In the genomic region with DNA sequence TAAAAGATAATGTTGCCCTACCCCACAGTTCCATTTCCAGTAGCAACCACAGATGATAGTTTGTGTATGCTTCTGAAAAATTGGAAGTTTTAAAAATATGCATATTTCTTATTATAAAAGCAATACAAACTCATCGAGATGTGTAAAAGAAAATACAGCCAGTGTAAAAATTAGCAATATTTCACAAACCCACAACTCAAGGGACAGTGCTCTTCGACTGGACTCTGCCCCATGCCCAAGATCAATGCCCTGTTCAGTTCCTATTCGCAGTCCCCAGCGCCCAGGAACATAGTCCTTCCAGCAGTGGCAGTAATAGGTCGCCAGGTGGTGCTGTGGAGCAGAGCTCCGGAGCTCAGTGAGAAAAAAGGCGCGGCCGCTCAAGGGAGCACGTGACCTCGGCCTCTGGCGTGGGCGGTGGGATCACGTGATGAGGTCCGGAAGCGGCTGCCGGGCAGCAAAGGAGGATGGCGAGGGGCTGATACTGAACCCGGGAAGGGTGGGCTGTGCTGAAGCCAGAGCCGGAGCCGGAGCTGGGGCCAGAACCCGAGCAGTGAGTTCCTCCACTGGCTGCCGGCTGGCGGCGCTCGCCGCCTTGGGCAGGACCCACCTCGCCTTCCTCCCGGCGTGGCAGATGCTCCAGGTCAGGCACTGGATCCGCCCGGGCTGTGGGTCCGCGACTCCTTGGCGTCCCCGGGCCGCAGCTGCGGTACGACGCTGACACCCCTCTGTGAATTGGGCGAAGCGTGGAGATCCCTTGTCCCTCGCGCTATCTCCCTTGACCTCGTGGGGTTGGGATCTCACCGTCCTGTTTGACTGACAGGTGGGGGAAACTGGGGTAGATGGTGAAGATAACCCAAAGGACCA, we compare ENCODE assay signal across 1 cellular context.
TF ChIP-seq lines count a peak whose summit lies in the region.

A gene (plus strand): TSS at position 430 of the 864 bp plus-strand sequence. CDS start 11,190 bp downstream, outside the sequence.

TF ChIP-seq in HepG2, 621 proteins besides CTCF, POLR2A, EP300 and RAD21 (continued from another document and continues in another):
- TF ChIP-seq, protein P1, sequence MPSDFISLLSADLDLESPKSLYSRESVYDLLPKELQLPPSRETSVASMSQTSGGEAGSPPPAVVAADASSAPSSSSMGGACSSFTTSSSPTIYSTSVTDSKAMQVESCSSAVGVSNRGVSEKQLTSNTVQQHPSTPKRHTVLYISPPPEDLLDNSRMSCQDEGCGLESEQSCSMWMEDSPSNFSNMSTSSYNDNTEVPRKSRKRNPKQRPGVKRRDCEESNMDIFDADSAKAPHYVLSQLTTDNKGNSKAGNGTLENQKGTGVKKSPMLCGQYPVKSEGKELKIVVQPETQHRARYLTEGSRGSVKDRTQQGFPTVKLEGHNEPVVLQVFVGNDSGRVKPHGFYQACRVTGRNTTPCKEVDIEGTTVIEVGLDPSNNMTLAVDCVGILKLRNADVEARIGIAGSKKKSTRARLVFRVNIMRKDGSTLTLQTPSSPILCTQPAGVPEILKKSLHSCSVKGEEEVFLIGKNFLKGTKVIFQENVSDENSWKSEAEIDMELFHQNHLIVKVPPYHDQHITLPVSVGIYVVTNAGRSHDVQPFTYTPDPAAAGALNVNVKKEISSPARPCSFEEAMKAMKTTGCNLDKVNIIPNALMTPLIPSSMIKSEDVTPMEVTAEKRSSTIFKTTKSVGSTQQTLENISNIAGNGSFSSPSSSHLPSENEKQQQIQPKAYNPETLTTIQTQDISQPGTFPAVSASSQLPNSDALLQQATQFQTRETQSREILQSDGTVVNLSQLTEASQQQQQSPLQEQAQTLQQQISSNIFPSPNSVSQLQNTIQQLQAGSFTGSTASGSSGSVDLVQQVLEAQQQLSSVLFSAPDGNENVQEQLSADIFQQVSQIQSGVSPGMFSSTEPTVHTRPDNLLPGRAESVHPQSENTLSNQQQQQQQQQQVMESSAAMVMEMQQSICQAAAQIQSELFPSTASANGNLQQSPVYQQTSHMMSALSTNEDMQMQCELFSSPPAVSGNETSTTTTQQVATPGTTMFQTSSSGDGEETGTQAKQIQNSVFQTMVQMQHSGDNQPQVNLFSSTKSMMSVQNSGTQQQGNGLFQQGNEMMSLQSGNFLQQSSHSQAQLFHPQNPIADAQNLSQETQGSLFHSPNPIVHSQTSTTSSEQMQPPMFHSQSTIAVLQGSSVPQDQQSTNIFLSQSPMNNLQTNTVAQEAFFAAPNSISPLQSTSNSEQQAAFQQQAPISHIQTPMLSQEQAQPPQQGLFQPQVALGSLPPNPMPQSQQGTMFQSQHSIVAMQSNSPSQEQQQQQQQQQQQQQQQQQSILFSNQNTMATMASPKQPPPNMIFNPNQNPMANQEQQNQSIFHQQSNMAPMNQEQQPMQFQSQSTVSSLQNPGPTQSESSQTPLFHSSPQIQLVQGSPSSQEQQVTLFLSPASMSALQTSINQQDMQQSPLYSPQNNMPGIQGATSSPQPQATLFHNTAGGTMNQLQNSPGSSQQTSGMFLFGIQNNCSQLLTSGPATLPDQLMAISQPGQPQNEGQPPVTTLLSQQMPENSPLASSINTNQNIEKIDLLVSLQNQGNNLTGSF (CRISPR knock-in tag; IDR thresholded peaks at IDR 0.05) = 0 out of 2 replicates have a peak, but pooled peaks have one; percentile 29
- no peak for TF ChIP-seq NFRKB (IDR thresholded peaks at IDR 0.05)
- TF ChIP-seq, protein P2, sequence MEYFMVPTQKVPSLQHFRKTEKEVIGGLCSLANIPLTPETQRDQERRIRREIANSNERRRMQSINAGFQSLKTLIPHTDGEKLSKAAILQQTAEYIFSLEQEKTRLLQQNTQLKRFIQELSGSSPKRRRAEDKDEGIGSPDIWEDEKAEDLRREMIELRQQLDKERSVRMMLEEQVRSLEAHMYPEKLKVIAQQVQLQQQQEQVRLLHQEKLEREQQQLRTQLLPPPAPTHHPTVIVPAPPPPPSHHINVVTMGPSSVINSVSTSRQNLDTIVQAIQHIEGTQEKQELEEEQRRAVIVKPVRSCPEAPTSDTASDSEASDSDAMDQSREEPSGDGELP (IDR thresholded peaks at IDR 0.05; ENCODE audit: borderline replicate concordance, low read depth) = peak; percentile 10; the same call in 1 of the 2 replicates
- TF ChIP-seq TBX3 (IDR thresholded peaks at IDR 0.05; ENCODE audit: borderline replicate concordance) = no peak
- no peak for TF ChIP-seq NR1H2 (CRISPR knock-in tag; IDR thresholded peaks at IDR 0.05; ENCODE audit: borderline replicate concordance, low read depth)
- no peak for TF ChIP-seq ZEB1 (IDR thresholded peaks at IDR 0.05; ENCODE audit: insufficient replicate concordance, low read depth)
- no peak for TF ChIP-seq HMGA1 (CRISPR knock-in tag; conservative IDR thresholded peaks at IDR 0.05)
- TF ChIP-seq ZNF781 (CRISPR knock-in tag; IDR thresholded peaks at IDR 0.05; ENCODE audit: borderline replicate concordance, not compliant biosample characterization) = peak; percentile 31
- TF ChIP-seq, protein P3, sequence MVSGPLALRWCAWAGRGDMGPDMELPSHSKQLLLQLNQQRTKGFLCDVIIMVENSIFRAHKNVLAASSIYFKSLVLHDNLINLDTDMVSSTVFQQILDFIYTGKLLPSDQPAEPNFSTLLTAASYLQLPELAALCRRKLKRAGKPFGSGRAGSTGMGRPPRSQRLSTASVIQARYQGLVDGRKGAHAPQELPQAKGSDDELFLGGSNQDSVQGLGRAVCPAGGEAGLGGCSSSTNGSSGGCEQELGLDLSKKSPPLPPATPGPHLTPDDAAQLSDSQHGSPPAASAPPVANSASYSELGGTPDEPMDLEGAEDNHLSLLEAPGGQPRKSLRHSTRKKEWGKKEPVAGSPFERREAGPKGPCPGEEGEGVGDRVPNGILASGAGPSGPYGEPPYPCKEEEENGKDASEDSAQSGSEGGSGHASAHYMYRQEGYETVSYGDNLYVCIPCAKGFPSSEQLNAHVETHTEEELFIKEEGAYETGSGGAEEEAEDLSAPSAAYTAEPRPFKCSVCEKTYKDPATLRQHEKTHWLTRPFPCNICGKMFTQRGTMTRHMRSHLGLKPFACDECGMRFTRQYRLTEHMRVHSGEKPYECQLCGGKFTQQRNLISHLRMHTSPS (CRISPR knock-in tag; IDR thresholded peaks at IDR 0.05; ENCODE audit: low read depth) = no peak
- TF ChIP-seq ZNF772 (CRISPR knock-in tag; IDR thresholded peaks at IDR 0.05) = 0 out of 2 replicates have a peak, but pooled peaks have one; percentile 44
- TF ChIP-seq, protein P4, sequence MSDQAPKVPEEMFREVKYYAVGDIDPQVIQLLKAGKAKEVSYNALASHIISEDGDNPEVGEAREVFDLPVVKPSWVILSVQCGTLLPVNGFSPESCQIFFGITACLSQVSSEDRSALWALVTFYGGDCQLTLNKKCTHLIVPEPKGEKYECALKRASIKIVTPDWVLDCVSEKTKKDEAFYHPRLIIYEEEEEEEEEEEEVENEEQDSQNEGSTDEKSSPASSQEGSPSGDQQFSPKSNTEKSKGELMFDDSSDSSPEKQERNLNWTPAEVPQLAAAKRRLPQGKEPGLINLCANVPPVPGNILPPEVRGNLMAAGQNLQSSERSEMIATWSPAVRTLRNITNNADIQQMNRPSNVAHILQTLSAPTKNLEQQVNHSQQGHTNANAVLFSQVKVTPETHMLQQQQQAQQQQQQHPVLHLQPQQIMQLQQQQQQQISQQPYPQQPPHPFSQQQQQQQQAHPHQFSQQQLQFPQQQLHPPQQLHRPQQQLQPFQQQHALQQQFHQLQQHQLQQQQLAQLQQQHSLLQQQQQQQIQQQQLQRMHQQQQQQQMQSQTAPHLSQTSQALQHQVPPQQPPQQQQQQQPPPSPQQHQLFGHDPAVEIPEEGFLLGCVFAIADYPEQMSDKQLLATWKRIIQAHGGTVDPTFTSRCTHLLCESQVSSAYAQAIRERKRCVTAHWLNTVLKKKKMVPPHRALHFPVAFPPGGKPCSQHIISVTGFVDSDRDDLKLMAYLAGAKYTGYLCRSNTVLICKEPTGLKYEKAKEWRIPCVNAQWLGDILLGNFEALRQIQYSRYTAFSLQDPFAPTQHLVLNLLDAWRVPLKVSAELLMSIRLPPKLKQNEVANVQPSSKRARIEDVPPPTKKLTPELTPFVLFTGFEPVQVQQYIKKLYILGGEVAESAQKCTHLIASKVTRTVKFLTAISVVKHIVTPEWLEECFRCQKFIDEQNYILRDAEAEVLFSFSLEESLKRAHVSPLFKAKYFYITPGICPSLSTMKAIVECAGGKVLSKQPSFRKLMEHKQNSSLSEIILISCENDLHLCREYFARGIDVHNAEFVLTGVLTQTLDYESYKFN (CRISPR knock-in tag; conservative IDR thresholded peaks at IDR 0.05) = peak; percentile 62
- TF ChIP-seq KDM2A (CRISPR knock-in tag; IDR thresholded peaks at IDR 0.05; ENCODE audit: borderline replicate concordance, low read depth) = peak; percentile 92
- TF ChIP-seq, protein P5, sequence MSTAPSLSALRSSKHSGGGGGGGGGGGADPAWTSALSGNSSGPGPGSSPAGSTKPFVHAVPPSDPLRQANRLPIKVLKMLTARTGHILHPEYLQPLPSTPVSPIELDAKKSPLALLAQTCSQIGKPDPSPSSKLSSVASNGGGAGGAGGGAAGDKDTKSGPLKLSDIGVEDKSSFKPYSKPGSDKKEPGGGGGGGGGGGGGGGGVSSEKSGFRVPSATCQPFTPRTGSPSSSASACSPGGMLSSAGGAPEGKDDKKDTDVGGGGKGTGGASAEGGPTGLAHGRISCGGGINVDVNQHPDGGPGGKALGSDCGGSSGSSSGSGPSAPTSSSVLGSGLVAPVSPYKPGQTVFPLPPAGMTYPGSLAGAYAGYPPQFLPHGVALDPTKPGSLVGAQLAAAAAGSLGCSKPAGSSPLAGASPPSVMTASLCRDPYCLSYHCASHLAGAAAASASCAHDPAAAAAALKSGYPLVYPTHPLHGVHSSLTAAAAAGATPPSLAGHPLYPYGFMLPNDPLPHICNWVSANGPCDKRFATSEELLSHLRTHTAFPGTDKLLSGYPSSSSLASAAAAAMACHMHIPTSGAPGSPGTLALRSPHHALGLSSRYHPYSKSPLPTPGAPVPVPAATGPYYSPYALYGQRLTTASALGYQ (CRISPR knock-in tag; IDR thresholded peaks at IDR 0.05) = 0 out of 2 replicates have a peak, but pooled peaks have one; percentile 51
- TF ChIP-seq TGIF2 (CRISPR knock-in tag; IDR thresholded peaks at IDR 0.05) = 0 out of 2 replicates have a peak, but pooled peaks have one; percentile 26
- no peak for TF ChIP-seq IKZF1 (IDR thresholded peaks at IDR 0.05)
- peak; percentile 74; the same call in 1 of the 2 replicates for TF ChIP-seq ZNF337 (CRISPR knock-in tag; IDR thresholded peaks at IDR 0.05; ENCODE audit: borderline replicate concordance, low read depth)
- TF ChIP-seq ZNF160 (CRISPR knock-in tag; IDR thresholded peaks at IDR 0.05) = no peak
- TF ChIP-seq, protein P6, sequence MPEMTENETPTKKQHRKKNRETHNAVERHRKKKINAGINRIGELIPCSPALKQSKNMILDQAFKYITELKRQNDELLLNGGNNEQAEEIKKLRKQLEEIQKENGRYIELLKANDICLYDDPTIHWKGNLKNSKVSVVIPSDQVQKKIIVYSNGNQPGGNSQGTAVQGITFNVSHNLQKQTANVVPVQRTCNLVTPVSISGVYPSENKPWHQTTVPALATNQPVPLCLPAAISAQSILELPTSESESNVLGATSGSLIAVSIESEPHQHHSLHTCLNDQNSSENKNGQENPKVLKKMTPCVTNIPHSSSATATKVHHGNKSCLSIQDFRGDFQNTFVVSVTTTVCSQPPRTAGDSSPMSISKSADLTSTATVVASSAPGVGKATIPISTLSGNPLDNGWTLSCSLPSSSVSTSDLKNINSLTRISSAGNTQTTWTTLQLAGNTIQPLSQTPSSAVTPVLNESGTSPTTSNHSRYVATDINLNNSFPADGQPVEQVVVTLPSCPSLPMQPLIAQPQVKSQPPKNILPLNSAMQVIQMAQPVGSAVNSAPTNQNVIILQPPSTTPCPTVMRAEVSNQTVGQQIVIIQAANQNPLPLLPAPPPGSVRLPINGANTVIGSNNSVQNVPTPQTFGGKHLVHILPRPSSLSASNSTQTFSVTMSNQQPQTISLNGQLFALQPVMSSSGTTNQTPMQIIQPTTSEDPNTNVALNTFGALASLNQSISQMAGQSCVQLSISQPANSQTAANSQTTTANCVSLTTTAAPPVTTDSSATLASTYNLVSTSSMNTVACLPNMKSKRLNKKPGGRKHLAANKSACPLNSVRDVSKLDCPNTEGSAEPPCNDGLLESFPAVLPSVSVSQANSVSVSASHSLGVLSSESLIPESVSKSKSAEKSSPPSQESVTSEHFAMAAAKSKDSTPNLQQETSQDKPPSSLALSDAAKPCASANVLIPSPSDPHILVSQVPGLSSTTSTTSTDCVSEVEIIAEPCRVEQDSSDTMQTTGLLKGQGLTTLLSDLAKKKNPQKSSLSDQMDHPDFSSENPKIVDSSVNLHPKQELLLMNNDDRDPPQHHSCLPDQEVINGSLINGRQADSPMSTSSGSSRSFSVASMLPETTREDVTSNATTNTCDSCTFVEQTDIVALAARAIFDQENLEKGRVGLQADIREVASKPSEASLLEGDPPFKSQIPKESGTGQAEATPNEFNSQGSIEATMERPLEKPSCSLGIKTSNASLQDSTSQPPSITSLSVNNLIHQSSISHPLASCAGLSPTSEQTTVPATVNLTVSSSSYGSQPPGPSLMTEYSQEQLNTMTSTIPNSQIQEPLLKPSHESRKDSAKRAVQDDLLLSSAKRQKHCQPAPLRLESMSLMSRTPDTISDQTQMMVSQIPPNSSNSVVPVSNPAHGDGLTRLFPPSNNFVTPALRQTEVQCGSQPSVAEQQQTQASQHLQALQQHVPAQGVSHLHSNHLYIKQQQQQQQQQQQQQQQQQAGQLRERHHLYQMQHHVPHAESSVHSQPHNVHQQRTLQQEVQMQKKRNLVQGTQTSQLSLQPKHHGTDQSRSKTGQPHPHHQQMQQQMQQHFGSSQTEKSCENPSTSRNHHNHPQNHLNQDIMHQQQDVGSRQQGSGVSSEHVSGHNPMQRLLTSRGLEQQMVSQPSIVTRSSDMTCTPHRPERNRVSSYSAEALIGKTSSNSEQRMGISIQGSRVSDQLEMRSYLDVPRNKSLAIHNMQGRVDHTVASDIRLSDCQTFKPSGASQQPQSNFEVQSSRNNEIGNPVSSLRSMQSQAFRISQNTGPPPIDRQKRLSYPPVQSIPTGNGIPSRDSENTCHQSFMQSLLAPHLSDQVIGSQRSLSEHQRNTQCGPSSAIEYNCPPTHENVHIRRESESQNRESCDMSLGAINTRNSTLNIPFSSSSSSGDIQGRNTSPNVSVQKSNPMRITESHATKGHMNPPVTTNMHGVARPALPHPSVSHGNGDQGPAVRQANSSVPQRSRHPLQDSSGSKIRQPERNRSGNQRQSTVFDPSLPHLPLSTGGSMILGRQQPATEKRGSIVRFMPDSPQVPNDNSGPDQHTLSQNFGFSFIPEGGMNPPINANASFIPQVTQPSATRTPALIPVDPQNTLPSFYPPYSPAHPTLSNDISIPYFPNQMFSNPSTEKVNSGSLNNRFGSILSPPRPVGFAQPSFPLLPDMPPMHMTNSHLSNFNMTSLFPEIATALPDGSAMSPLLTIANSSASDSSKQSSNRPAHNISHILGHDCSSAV (CRISPR knock-in tag; IDR thresholded peaks at IDR 0.05; ENCODE audit: borderline replicate concordance) = no peak
- no peak for TF ChIP-seq SRSF4 (IDR thresholded peaks at IDR 0.05; ENCODE audit: low read depth, low read length, poor library complexity, severe bottlenecking)
- TF ChIP-seq JDP2 (CRISPR knock-in tag; IDR thresholded peaks at IDR 0.05; ENCODE audit: borderline replicate concordance) = no peak
- TF ChIP-seq AGO1 (IDR thresholded peaks at IDR 0.05; ENCODE audit: low read depth, low read length, poor library complexity, severe bottlenecking) = no peak
- TF ChIP-seq ZNF207 (IDR thresholded peaks at IDR 0.05; ENCODE audit: borderline replicate concordance) = 0 out of 2 replicates have a peak, but pooled peaks have one; percentile 42
- TF ChIP-seq ZNF101 (CRISPR knock-in tag; IDR thresholded peaks at IDR 0.05; ENCODE audit: borderline replicate concordance, low read depth) = no peak
- no peak for TF ChIP-seq ZNF10 (CRISPR knock-in tag; IDR thresholded peaks at IDR 0.05; ENCODE audit: borderline replicate concordance, low read depth)
